13 cellular contexts compared by ENCODE assay signal in the genomic region with DNA sequence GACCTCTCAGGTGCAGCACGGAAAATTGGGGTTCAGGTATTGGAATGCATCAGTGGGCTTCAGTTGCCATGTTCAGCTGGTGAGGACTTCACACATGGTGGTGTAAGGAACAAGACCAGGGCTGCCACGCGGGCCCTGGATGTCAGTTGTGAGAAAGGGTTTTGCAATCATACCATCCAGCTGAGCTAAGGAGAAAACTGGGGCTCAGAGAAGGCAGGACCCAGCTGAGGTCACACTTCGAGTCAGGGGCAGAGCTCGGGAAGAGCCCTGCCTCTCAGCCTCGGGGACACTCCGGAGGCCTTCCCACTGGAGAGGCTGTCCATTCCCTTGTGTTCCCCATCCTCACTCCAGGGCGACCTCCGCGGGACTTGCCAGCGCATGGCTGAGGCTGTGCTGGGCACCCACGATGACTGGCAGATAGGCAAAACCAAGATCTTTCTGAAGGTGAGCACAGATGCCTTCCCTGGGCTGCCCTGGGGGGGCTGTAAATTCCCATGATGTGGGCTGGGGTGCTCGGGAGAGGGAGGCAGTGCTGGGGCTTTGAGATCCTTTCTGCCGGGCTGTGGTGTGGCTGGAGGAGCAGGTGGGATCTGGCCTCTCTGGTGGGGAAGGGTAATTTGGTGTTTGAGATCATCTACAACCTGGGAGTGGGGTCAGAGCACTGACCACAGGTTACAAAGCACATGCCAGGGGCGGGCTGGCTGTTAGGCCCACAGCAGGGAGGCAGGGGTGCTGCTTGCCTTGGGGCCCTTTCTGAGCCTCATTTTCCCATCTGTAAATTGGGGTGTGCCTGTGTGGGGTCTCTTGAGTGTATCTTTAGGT. TPM values are rescaled to one million over a fixed set of nuclear protein-coding genes. Genes with fewer than 3 reads are reported as not detected.
DNase-seq lines count a peak whose midpoint lies in the region; ATAC-seq and TF ChIP-seq lines count a peak whose summit lies in the region.
"Had no signal": no experiment of that assay in that cellular context is flagged by ENCODE, and none has a peak within 500 bp of the region (broad histone marks: within the 10 kb centered on the region; RNA-seq: fewer than 3 reads in every experiment).

No MANE protein-coding gene starts in this region.

- TF ChIP-seq POLR2A in breast epithelium (IDR thresholded peaks at IDR 0.05) (no peak), suprapubic skin (IDR thresholded peaks at IDR 0.05) (no peak)

- H3K9me3 Mint-ChIP-seq in MCF 10A (ENCODE audit: unreplicated experiment): no peaks in the 10 kb centered on the region

- H3K4me1 ChIP-seq in breast epithelium: no peaks in the 10 kb centered on the region
- no peaks in the 10 kb centered on the region for H3K4me1 ChIP-seq in suprapubic skin

- BruUV-seq in MCF 10A (replicated peaks; lab: Mats Ljungman, UMichigan): no TSS peak

- no peaks in the 10 kb centered on the region for H3K27me3 ChIP-seq in breast epithelium
- no peaks in the 10 kb centered on the region for H3K27me3 ChIP-seq in suprapubic skin

- 79% methylated on average over 5 of the region's 15 CpGs for WGBS in suprapubic skin

- H3K27ac Mint-ChIP-seq in MCF 10A (ENCODE audit: low read depth, unreplicated experiment): no peak overlapping the region

- DNase-seq in breast epithelium (ENCODE audit: low spot score in 2 of 2) (no peak), MCF 10A (ENCODE audit: unreplicated experiment) (no peak), caudate nucleus (lab: John Stamatoyannopoulos, UW) (no peak), medulla oblongata (ENCODE audit: extremely low spot score) (peak; percentile 63), suprapubic skin (ENCODE audit: low spot score in 2 of 2) (no peak), left colon (no peak), NCI-H748 (lab: John Stamatoyannopoulos, UW; ENCODE audit: unreplicated experiment) (no peak), DMS53 (lab: John Stamatoyannopoulos, UW) (no peak)
- DNase-seq: effector CD4-positive, alpha-beta T cell; naive B cell; NCI-H524 treated with DMSO at 0.1 percent for 48 hours; small intestine had no signal

- H3K4me1 Mint-ChIP-seq in MCF 10A (ENCODE audit: insufficient read depth, unreplicated experiment): no peaks in the 10 kb centered on the region

- no peaks in the 10 kb centered on the region for H3K36me3 ChIP-seq in breast epithelium
- H3K36me3 ChIP-seq in suprapubic skin: no peaks in the 10 kb centered on the region

- H3K4me3 Mint-ChIP-seq in MCF 10A (ENCODE audit: unreplicated experiment): no peak overlapping the region

- ATAC-seq in left colon: no peak

- no peaks in the 10 kb centered on the region for H3K27me3 Mint-ChIP-seq in MCF 10A (ENCODE audit: insufficient read depth, unreplicated experiment)

- intact Hi-C loops in breast epithelium (cut with DNase I; ENCODE audit: low total_unique reads): no loop called here
- intact Hi-C loops in MCF 10A (cut with micrococcal nuclease): no loop called here
- intact Hi-C loops in left colon (cut with DNase I, micrococcal nuclease): no loop called here

- no peak for TF ChIP-seq CTCF in breast epithelium (IDR thresholded peaks at IDR 0.05)
- TF ChIP-seq CTCF in MCF 10A (IDR thresholded peaks at IDR 0.05; ENCODE audit: unreplicated experiment): no peak
- no peak for TF ChIP-seq CTCF in suprapubic skin (IDR thresholded peaks at IDR 0.05)

- POLR2A ChIA-PET in MCF 10A (lab: Yijun Ruan, JAX): no interaction called here

- CTCF ChIA-PET in MCF 10A (lab: Yijun Ruan, JAX): interaction anchor here (0.6 to 1.8 kb wide), 6 partner anchors 13 to 373 kb away, joined by 3 to 9 read pairs (median 4); no protein-coding TSS in a partner anchor

- no peaks in the 10 kb centered on the region for H3K9me3 ChIP-seq in breast epithelium
- no peaks in the 10 kb centered on the region for H3K9me3 ChIP-seq in suprapubic skin

- no peaks in the 10 kb centered on the region for H3K36me3 Mint-ChIP-seq in MCF 10A (ENCODE audit: insufficient read depth, unreplicated experiment)
- H3K36me3 Mint-ChIP-seq: naive B cell had no signal

- H3K4me3 ChIP-seq in breast epithelium (peak overlapping the region in 2 of 3 donors; percentile 5 to 27), suprapubic skin (peak overlapping the region; percentile 26)

- no peak for TF ChIP-seq EP300 in suprapubic skin (IDR thresholded peaks at IDR 0.05)

- H3K27ac ChIP-seq in breast epithelium: no peak overlapping the region
- peak overlapping the region; percentile 55 for H3K27ac ChIP-seq in caudate nucleus (ENCODE audit: low read depth, low read length)
- no peak overlapping the region for H3K27ac ChIP-seq in suprapubic skin

RNA-seq across cellular contexts. Expression of a gene that starts 47.2 kb away (rescaled TPM):
- total RNA-seq in breast epithelium (10 to 100 TPM in 1 of 3 donors, 1 to 10 TPM in 2; 4.3 to 23.5 (median 4.5) TPM), MCF 10A (2022) (0.26 and 0.27 TPM in 2 replicates), suprapubic skin (1 to 10 TPM in 3 of 4 donors, under 1 TPM in 1; 0.34 to 2.4 (median 2.0) TPM), left colon (1 to 10 TPM; 4.8 to 5.8 TPM)
- total RNA-seq: A172 had no signal
